26 cellular contexts compared by ENCODE assay signal in the genomic region with DNA sequence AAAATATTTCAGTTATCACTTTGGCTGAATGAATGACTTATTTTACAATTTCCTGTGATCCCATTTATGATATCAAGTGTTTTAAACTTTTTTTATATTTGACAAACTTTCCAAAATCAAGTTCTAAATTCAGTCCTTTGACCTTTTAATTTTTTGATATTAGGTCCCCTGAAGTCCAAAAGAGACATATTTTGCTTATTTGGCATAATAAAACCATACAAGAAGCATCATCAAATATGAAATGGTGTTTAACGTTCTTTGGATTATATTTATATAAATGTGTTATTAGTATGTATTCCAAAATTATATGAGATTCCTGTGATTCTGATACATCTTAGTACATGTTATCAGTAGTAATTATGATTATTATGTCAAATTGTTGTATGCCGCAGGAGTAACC. TPM values are rescaled to one million over a fixed set of nuclear protein-coding genes. Genes with fewer than 3 reads are reported as not detected.
DNase-seq lines count a peak whose midpoint lies in the region; ATAC-seq, FAIRE-seq and TF ChIP-seq lines count a peak whose summit lies in the region.
"Had no signal": no experiment of that assay in that cellular context is flagged by ENCODE, and none has a peak within 500 bp of the region (broad histone marks: within the 10 kb centered on the region; RNA-seq: fewer than 3 reads in every experiment).

No MANE protein-coding gene starts in this region.

- TF ChIP-seq RAD21 in HepG2 (CRISPR knock-in tag; IDR thresholded peaks at IDR 0.05) = no peak

- H3K4me2 ChIP-seq in HepG2 (ENCODE audit: low read depth, low read length) = no peak overlapping the region
- H3K4me2 ChIP-seq: BLaER1 had no signal

- TF ChIP-seq CTCF in HepG2 (CRISPR knock-in tag; IDR thresholded peaks at IDR 0.05) (no peak), right lobe of liver (IDR thresholded peaks at IDR 0.05) (no peak), endodermal cell (conservative IDR thresholded peaks at IDR 0.05) (no peak), kidney (IDR thresholded peaks at IDR 0.05; ENCODE audit: borderline replicate concordance, extremely low read depth, insufficient read depth) (no peak)

- in situ Hi-C loops in HepG2 (cut with HindIII; ENCODE audit: extremely low pct_ligation_motif_present, low pct_unique_long_range_greater_than_20kb) = no loop called here

- H3K36me3 Mint-ChIP-seq in endodermal cell (ENCODE audit: low read depth) = peaks cover 18% of the 10 kb centered on the region
- H3K36me3 Mint-ChIP-seq: CD14-positive monocyte; CD4-positive, CD25-positive, alpha-beta regulatory T cell had no signal

- DNase-seq in HepG2 (ENCODE audit: low spot score) = no peak
- no peak for DNase-seq in right lobe of liver
- DNase-seq in endodermal cell = no peak
- no peak for DNase-seq in kidney
- no peak for DNase-seq in NCI-H2029 (lab: John Stamatoyannopoulos, UW)
- DNase-seq: ACHN; BE2C; C1 segment of cervical spinal cord; CD4-positive, alpha-beta memory T cell; CD4-positive, CD25-positive, alpha-beta regulatory T cell; CD8-positive, alpha-beta memory T cell; COR-L47; DMS 273 treated with DMSO at 0.1 percent for 48 hours; DMS153; DMS53; DMS79; DND-41; EL; GDM1 had no signal

- H3K9me3 ChIP-seq in HepG2 (ENCODE audit: low read length) (peaks cover 31% of the 10 kb centered on the region), right lobe of liver (no peaks in the 10 kb centered on the region), endodermal cell (ENCODE audit: control insufficient read depth, low read length) (peaks cover 51% of the 10 kb centered on the region), kidney (ENCODE audit: control insufficient read depth in 1 of 2, low read length in 2 of 2) (peaks cover 0 to 11% of the 10 kb centered on the region in 2 donors)
- H3K9me3 ChIP-seq: BE2C had no signal

- H3K36me3 ChIP-seq in HepG2 (replicated peaks in 1 of 2; ENCODE audit: control insufficient read depth in 1 of 2, insufficient read depth in 2 of 2, low read length in 2 of 2) = no peaks in the 10 kb centered on the region
- H3K36me3 ChIP-seq in right lobe of liver = no peaks in the 10 kb centered on the region
- H3K36me3 ChIP-seq in endodermal cell (ENCODE audit: control insufficient read depth, insufficient read depth, low read length) = no peaks in the 10 kb centered on the region
- H3K36me3 ChIP-seq in kidney (ENCODE audit: control insufficient read depth in 1 of 2, insufficient read depth in 2 of 2, low read length in 2 of 2) = no peaks in the 10 kb centered on the region
- H3K36me3 ChIP-seq: BE2C had no signal

- H3K9ac ChIP-seq in HepG2 (ENCODE audit: insufficient read depth, low read depth, low read length) = no peak overlapping the region
- H3K9ac ChIP-seq in endodermal cell (ENCODE audit: extremely low read depth, low read length, poor library complexity, severe bottlenecking) = no peak overlapping the region
- no peak overlapping the region for H3K9ac ChIP-seq in kidney (ENCODE audit: low read length in 2 of 2)
- H3K9ac ChIP-seq: BLaER1 had no signal

- peaks cover 55% of the 10 kb centered on the region for H3K9me3 Mint-ChIP-seq in endodermal cell

- POLR2A ChIA-PET in HepG2 (lab: Yijun Ruan, JAX) = no interaction called here

- ATAC-seq in HepG2 = no peak
- ATAC-seq in right lobe of liver = no peak
- ATAC-seq in HG03432 (IDR thresholded peaks at IDR 0.05; ENCODE audit: unreplicated experiment) = no peak
- ATAC-seq: GM12878 had no signal

- no peak overlapping the region for H3K27ac Mint-ChIP-seq in endodermal cell
- H3K27ac Mint-ChIP-seq: CD14-positive monocyte; CD4-positive, alpha-beta memory T cell; CD4-positive, CD25-positive, alpha-beta regulatory T cell; CD8-positive, alpha-beta memory T cell had no signal

- no peaks in the 10 kb centered on the region for H3K27me3 Mint-ChIP-seq in endodermal cell (ENCODE audit: insufficient read depth)
- H3K27me3 Mint-ChIP-seq: CD4-positive, alpha-beta memory T cell; CD4-positive, CD25-positive, alpha-beta regulatory T cell had no signal

- H3K4me3 ChIP-seq in HepG2 (replicated peaks in 1 of 3; ENCODE audit: insufficient read depth in 1 of 3, low read depth in 2 of 3, low read length in 3 of 3) (no peak overlapping the region), right lobe of liver (no peak overlapping the region), endodermal cell (ENCODE audit: low read length) (peak overlapping the region; percentile 43), kidney (ENCODE audit: low read length in 2 of 2) (no peak overlapping the region)
- H3K4me3 ChIP-seq: BLaER1, GM12878 had no signal

- BruUV-seq in HepG2 (replicated peaks; lab: Mats Ljungman, UMichigan) = no TSS peak

- H4K20me1 ChIP-seq in HepG2 (ENCODE audit: insufficient read depth, low read length) = no peaks in the 10 kb centered on the region
- H4K20me1 ChIP-seq: BLaER1 had no signal

- FAIRE-seq in HepG2 (lab: Jason Lieb, UNC) = no peak
- peak; percentile 23 for FAIRE-seq in kidney (lab: Jason Lieb, UNC)
- FAIRE-seq: GM12878, GM12892, GM18507 had no signal

- no peak overlapping the region for H3K27ac ChIP-seq in HepG2 (ENCODE audit: extremely low read length, insufficient read depth, low read length)
- H3K27ac ChIP-seq in right lobe of liver = no peak overlapping the region
- no peak overlapping the region for H3K27ac ChIP-seq in endodermal cell (ENCODE audit: low read depth, low read length)
- H3K27ac ChIP-seq in kidney (ENCODE audit: low read depth in 2 of 2, low read length in 2 of 2) = no peak overlapping the region
- H3K27ac ChIP-seq: 22Rv1, BLaER1 had no signal

- 97% methylated on average over 2 of the region's 2 CpGs for WGBS in HepG2 (ENCODE audit: low lambda C conversion rate)
- WGBS in right lobe of liver (ENCODE audit: insufficient coverage, low coverage, low lambda C conversion rate, missing lambda C conversion rate) = 90% methylated on average over 2 of the region's 2 CpGs
- 100% methylated on average over 1 of the region's 2 CpGs for WGBS in endodermal cell (ENCODE audit: insufficient coverage in 1 of 2, insufficient read length in 1 of 2), 2 experiments

- intact Hi-C loops in HepG2 (cut with micrococcal nuclease; ENCODE audit: unreplicated experiment) = loop anchor here (10.0 kb wide), 1 partner anchor 138 kb away; a partner anchor contains a TSS
- intact Hi-C loops in right lobe of liver (cut with DNase I) = no loop called here
- intact Hi-C loops in kidney (cut with DNase I) = no loop called here

- no peak for TF ChIP-seq POLR2A in HepG2 (IDR thresholded peaks at IDR 0.05; ENCODE audit: insufficient read depth in 1 of 2, low read depth in 2 of 2, low read length in 2 of 2)
- TF ChIP-seq POLR2A in right lobe of liver (IDR thresholded peaks at IDR 0.05) = no peak

- H2AFZ ChIP-seq in HepG2 (ENCODE audit: low read length) = no peak overlapping the region

- peaks cover 21% of the 10 kb centered on the region for H3K4me1 Mint-ChIP-seq in endodermal cell
- H3K4me1 Mint-ChIP-seq: CD4-positive, alpha-beta memory T cell; CD4-positive, CD25-positive, alpha-beta regulatory T cell; CD8-positive, alpha-beta memory T cell had no signal

- no peaks in the 10 kb centered on the region for H3K79me2 ChIP-seq in HepG2 (ENCODE audit: insufficient read depth, low read length)

- no peak for TF ChIP-seq EP300 in HepG2 (IDR thresholded peaks at IDR 0.05; ENCODE audit: low read depth in 2 of 2, low read length in 2 of 2)
- TF ChIP-seq EP300 in HepG2 (CRISPR knock-in tag; IDR thresholded peaks at IDR 0.05; ENCODE audit: borderline replicate concordance) = no peak

- no peak overlapping the region for H3K4me3 Mint-ChIP-seq in endodermal cell
- H3K4me3 Mint-ChIP-seq: CD14-positive monocyte; CD4-positive, alpha-beta memory T cell; CD4-positive, CD25-positive, alpha-beta regulatory T cell; CD8-positive, alpha-beta memory T cell had no signal

- CTCF ChIA-PET in HepG2 (lab: Yijun Ruan, JAX; ENCODE audit: low intra/inter-chr PET ratio, low total read pairs) = no interaction called here

- H3K4me1 ChIP-seq in HepG2 (ENCODE audit: insufficient read depth, low read length) (peaks cover 49% of the 10 kb centered on the region), right lobe of liver (no peaks in the 10 kb centered on the region), endodermal cell (ENCODE audit: control insufficient read depth, insufficient read depth, low read length) (peaks cover 3% of the 10 kb centered on the region), kidney (ENCODE audit: control insufficient read depth in 1 of 2, insufficient read depth in 1 of 2, low read depth in 1 of 2, low read length in 2 of 2) (no peaks in the 10 kb centered on the region)
- H3K4me1 ChIP-seq: BE2C, BLaER1 had no signal

- H3K27me3 ChIP-seq in HepG2 (ENCODE audit: control insufficient read depth in 1 of 2, insufficient read depth in 2 of 2, low read length in 2 of 2) (no peaks in the 10 kb centered on the region), right lobe of liver (no peaks in the 10 kb centered on the region), endodermal cell (ENCODE audit: control insufficient read depth, insufficient read depth, low read length, poor library complexity, severe bottlenecking) (no peaks in the 10 kb centered on the region)
- H3K27me3 ChIP-seq: BE2C, BLaER1 had no signal

RNA-seq across cellular contexts. Expression of a gene that starts 38.7 kb away (rescaled TPM):
- total RNA-seq in HepG2 (2016; rRNA removed; fragmentation: Illumina TruSeq; extraction: Trizol) (25.9 and 26.7 TPM in 2 replicates), right lobe of liver (1 to 10 TPM; 2.5 to 6.1 (median 4.8) TPM), endodermal cell (10 to 100 TPM; 16.7 to 22.9 TPM), kidney (12.8 TPM)
- 20.4 and 21.1 TPM in 2 replicates for total RNA-seq in HepG2 (2016; cell fraction: cytosol; rRNA removed; fragmentation: Illumina TruSeq; extraction: Trizol; ENCODE audit: low read depth)
- 26.5 and 28.9 TPM in 2 replicates for total RNA-seq in HepG2 (2016; cell fraction: insoluble cytoplasmic fraction; rRNA removed; fragmentation: Illumina TruSeq; extraction: Trizol)
- total RNA-seq in HepG2 (2016; cell fraction: membrane; rRNA removed; fragmentation: Illumina TruSeq; extraction: Trizol) = 14.9 and 18.4 TPM in 2 replicates
- 34.7 and 40.8 TPM in 2 replicates for total RNA-seq in HepG2 (2016; cell fraction: nucleus; rRNA removed; fragmentation: Illumina TruSeq; extraction: Trizol)
- polyA plus RNA-seq in HepG2 (2011; rRNA removed) (23.5 and 27.2 TPM in 2 replicates), kidney (ENCODE audit: insufficient read depth, low read depth, low replicate concordance) (15.0 TPM)
- 16.3 and 20.3 TPM in 2 replicates for polyA plus RNA-seq in HepG2 (2011; cell fraction: cytosol; rRNA removed)
- 66.0 and 71.0 TPM in 2 replicates for polyA plus RNA-seq in HepG2 (2011; cell fraction: nucleus; rRNA removed)
- 14.2 and 16.6 TPM in 2 replicates for polyA plus RNA-seq in HepG2 (2012)
- polyA plus RNA-seq in HepG2 (2016; cell fraction: cytosol; fragmentation: Illumina TruSeq; extraction: Trizol; ENCODE audit: low read depth) = 2.1 and 2.4 TPM in 2 replicates
- 16.5 and 16.7 TPM in 2 replicates for polyA plus RNA-seq in HepG2 (2016; cell fraction: insoluble cytoplasmic fraction; fragmentation: Illumina TruSeq; extraction: Trizol; ENCODE audit: low read depth)
- 5.2 and 5.4 TPM in 2 replicates for polyA plus RNA-seq in HepG2 (2016; cell fraction: membrane; fragmentation: Illumina TruSeq; extraction: Trizol; ENCODE audit: low read depth)
- polyA plus RNA-seq in HepG2 (2016; cell fraction: nucleus; fragmentation: Illumina TruSeq; extraction: Trizol; ENCODE audit: insufficient read depth, low read depth) = 69.3 and 73.3 TPM in 2 replicates
- polyA minus RNA-seq in HepG2 (2011; rRNA and poly(A)+ RNA removed; ENCODE audit: low replicate concordance) = 7.4 and 27.1 TPM in 2 replicates
- polyA minus RNA-seq in HepG2 (2011; cell fraction: cytosol; rRNA and poly(A)+ RNA removed) = 10.5 and 10.6 TPM in 2 replicates
- polyA minus RNA-seq in HepG2 (2011; cell fraction: nucleus; rRNA and poly(A)+ RNA removed) = 25.5 and 34.3 TPM in 2 replicates
- 13.5 TPM for polyA plus RNA-seq in endodermal cell (2013, experiment 1 of 2)
- polyA plus RNA-seq in endodermal cell (2013, experiment 2 of 2) = 14.1 TPM
